In the genomic region with DNA sequence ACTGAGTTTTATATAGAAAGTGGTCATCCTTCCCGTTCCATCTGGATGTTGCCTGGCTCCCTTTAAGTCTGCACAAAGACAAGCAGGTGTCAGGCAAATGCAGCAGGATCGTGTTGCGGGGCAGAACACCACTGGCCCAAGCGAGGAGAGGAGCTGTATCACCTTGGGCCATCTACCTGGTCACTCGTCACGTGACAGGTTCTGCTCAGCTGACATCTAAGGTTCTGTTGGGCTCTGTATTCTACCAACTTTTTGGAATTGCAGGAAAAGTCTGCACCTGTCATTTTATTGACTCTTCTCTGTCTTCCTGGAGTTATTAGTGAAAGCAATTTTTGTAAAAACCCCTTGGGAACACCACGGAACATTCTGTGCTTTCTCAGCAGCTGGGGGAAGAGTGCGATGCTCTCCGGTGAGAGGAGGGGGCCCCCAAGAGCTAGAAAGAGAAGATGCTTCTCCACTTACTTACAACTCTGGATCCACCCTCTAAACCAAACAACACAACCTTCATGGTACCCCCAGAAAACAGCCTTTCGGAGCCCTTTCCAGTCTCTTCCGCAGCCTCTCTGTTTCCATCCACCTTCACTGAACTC, we compare ENCODE assay signal across 2 cellular contexts.
A peak's percentile ranks its signal among the peaks of the same experiment; 100 is the strongest.
TF ChIP-seq lines count a peak whose summit lies in the region.

No MANE protein-coding gene starts in this region.

TF ChIP-seq in GM12878, 131 proteins besides CTCF, POLR2A, EP300 and RAD21:
- no peak for TF ChIP-seq SP1 (IDR thresholded peaks at IDR 0.05; ENCODE audit: low read depth, low read length)
- TF ChIP-seq RAD51 (IDR thresholded peaks at IDR 0.05), result peak; percentile 19; the same call in 1 of the 2 replicates

TF ChIP-seq in H1, 55 proteins besides CTCF, POLR2A, EP300 and RAD21:
- TF ChIP-seq YY1 (IDR thresholded peaks at IDR 0.05; ENCODE audit: low read depth, low read length) (no peak), TEAD4 (IDR thresholded peaks at IDR 0.05; ENCODE audit: low read depth, low read length) (no peak), MAFK (IDR thresholded peaks at IDR 0.05; ENCODE audit: low read depth, low read length) (no peak), HDAC6 (IDR thresholded peaks at IDR 0.05; ENCODE audit: low read depth, low read length) (no peak), SIX5 (IDR thresholded peaks at IDR 0.05; ENCODE audit: low read depth, low read length) (no peak), TCF12 (IDR thresholded peaks at IDR 0.05; ENCODE audit: low read depth, low read length) (no peak), NRF1 (IDR thresholded peaks at IDR 0.05; ENCODE audit: low read depth, low read length) (no peak), GABPA (IDR thresholded peaks at IDR 0.05; ENCODE audit: borderline replicate concordance, insufficient read depth, low read length) (no peak), NANOG (IDR thresholded peaks at IDR 0.05; ENCODE audit: insufficient read depth, low read depth, low read length, poor library complexity, severe bottlenecking) (no peak)
- TF ChIP-seq, protein P1, sequence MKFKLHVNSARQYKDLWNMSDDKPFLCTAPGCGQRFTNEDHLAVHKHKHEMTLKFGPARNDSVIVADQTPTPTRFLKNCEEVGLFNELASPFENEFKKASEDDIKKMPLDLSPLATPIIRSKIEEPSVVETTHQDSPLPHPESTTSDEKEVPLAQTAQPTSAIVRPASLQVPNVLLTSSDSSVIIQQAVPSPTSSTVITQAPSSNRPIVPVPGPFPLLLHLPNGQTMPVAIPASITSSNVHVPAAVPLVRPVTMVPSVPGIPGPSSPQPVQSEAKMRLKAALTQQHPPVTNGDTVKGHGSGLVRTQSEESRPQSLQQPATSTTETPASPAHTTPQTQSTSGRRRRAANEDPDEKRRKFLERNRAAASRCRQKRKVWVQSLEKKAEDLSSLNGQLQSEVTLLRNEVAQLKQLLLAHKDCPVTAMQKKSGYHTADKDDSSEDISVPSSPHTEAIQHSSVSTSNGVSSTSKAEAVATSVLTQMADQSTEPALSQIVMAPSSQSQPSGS (IDR thresholded peaks at IDR 0.05; ENCODE audit: low read length), result no peak
- TF ChIP-seq, protein P2, sequence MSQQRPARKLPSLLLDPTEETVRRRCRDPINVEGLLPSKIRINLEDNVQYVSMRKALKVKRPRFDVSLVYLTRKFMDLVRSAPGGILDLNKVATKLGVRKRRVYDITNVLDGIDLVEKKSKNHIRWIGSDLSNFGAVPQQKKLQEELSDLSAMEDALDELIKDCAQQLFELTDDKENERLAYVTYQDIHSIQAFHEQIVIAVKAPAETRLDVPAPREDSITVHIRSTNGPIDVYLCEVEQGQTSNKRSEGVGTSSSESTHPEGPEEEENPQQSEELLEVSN (IDR thresholded peaks at IDR 0.05), result no peak
